ENCODE assay signal across 8 cellular contexts in the genomic region with DNA sequence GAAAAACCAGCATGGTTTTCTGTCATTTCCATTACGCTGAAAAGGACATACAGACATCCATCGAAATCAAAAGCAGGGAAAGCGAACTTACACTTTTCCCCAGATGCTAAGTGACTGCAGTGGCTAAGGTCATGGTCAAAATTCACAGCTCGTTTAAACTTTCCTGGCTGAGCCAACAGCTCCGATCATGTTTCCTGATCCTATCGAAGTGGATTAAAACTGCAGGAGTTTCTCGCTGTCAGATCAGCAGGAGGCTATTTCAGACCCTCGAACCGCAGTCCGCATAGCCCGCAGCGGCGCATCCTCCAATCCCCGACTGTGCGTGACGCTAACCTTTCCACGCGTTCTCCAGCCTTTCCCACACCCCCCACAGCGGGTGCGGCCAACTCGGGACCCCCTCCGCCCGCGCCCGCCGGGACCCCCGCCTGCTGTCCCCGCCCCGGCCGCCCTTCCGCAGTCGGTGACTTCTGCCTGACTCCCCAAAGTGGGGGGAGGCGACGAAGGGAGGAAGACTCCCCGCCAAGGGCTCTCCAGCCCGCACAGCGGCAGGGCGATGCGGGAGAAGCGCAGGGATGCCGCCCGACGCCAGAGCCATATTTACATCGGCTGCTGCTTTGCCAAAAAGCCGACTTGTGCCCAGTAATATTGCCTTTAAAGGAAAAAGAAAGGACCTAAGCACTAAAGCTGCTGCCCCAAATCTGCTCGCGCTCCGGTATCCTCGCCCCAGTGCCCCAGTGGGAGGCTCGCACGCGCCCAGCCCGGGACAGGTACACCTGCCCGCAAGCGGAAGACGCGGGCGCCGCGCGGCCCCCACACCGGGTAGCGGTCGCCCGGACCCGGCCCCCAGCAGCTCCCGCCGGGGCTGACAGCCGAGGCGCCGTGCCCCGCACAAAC. TPM values are rescaled to one million over a fixed set of nuclear protein-coding genes. Genes with fewer than 3 reads are reported as not detected.
DNase-seq lines count a peak whose midpoint lies in the region; ATAC-seq and TF ChIP-seq lines count a peak whose summit lies in the region.

No MANE protein-coding gene starts in this region.

- DNase-seq in SK-N-DZ (ENCODE audit: low spot score) (peak; percentile 8), astrocyte of the cerebellum (ENCODE audit: low read depth) (no peak), occipital lobe (lab: John Stamatoyannopoulos, UW) (no peak), GOT3 (lab: John Stamatoyannopoulos, UW) (no peak)

- H3K4me1 ChIP-seq in iPS-15b (ENCODE audit: control insufficient read depth, insufficient read depth, low read length) (peaks cover 11% of the 10 kb centered on the region), skeletal muscle tissue (ENCODE audit: control insufficient read depth in 3 of 3, insufficient read depth in 3 of 3, low read length in 3 of 3) (peaks cover 9 to 14% (median 10%) of the 10 kb centered on the region in 3 donors)

- H3K9ac ChIP-seq in iPS-15b (ENCODE audit: low read depth, low read length), result no peak overlapping the region
- peak overlapping the region; percentile 45 to 81 (median 68) for H3K9ac ChIP-seq in skeletal muscle tissue (ENCODE audit: low read depth in 1 of 3, low read length in 3 of 3)

- H3K27me3 ChIP-seq in iPS-15b (ENCODE audit: control insufficient read depth, insufficient read depth, low read length), result peaks cover 10% of the 10 kb centered on the region
- H3K27me3 ChIP-seq in skeletal muscle tissue (ENCODE audit: control insufficient read depth in 3 of 3, insufficient read depth in 3 of 3, low read length in 3 of 3), result no peaks in the 10 kb centered on the region

- H3K9me3 ChIP-seq in iPS-15b (ENCODE audit: control insufficient read depth, insufficient read depth, low read length) (no peaks in the 10 kb centered on the region), skeletal muscle tissue (ENCODE audit: control insufficient read depth in 3 of 3, low read length in 3 of 3) (no peaks in the 10 kb centered on the region)

- peak; percentile 21 for ATAC-seq in HG02870 (IDR thresholded peaks at IDR 0.05; ENCODE audit: unreplicated experiment)

- H3K4me3 ChIP-seq in astrocyte of the cerebellum (ENCODE audit: low read depth, low read length) (peak overlapping the region; percentile 89), iPS-15b (ENCODE audit: low read depth, low read length) (peak overlapping the region; percentile 94), skeletal muscle tissue (ENCODE audit: low read length in 3 of 3) (peak overlapping the region; percentile 82 to 92 (median 85))

- peak; percentile 10 for TF ChIP-seq POLR2A in GM15510 (IDR thresholded peaks at IDR 0.05; ENCODE audit: borderline replicate concordance, extremely low read depth, insufficient read length)

- peak overlapping the region; percentile 53 for H3K27ac ChIP-seq in skeletal muscle tissue (ENCODE audit: low read depth, low read length)

- in situ Hi-C loops in astrocyte of the cerebellum (cut with HindIII; ENCODE audit: low sequenced_read_pairs), result no loop called here

- TF ChIP-seq CTCF in astrocyte of the cerebellum (IDR thresholded peaks at IDR 0.05; ENCODE audit: low read depth, low read length, missing control alignments), result no peak

- H3K36me3 ChIP-seq in iPS-15b (ENCODE audit: control insufficient read depth, insufficient read depth, low read length) (no peaks in the 10 kb centered on the region), skeletal muscle tissue (ENCODE audit: control insufficient read depth in 3 of 3, insufficient read depth in 3 of 3, low read length in 3 of 3) (no peaks in the 10 kb centered on the region)

RNA-seq across cellular contexts. Expression of a gene that starts 1.2 kb away (rescaled TPM):
- 11.1 and 12.2 TPM in 2 replicates for polyA plus RNA-seq in SK-N-DZ (2014; cell fraction: cytosol; rRNA removed)
- polyA plus RNA-seq in SK-N-DZ (2014; cell fraction: nucleus; rRNA removed), result 7.3 and 8.2 TPM in 2 replicates
- total RNA-seq in skeletal muscle tissue (24.0 TPM), occipital lobe (41.0 TPM)
